9 cellular contexts compared by ENCODE assay signal in the genomic region with DNA sequence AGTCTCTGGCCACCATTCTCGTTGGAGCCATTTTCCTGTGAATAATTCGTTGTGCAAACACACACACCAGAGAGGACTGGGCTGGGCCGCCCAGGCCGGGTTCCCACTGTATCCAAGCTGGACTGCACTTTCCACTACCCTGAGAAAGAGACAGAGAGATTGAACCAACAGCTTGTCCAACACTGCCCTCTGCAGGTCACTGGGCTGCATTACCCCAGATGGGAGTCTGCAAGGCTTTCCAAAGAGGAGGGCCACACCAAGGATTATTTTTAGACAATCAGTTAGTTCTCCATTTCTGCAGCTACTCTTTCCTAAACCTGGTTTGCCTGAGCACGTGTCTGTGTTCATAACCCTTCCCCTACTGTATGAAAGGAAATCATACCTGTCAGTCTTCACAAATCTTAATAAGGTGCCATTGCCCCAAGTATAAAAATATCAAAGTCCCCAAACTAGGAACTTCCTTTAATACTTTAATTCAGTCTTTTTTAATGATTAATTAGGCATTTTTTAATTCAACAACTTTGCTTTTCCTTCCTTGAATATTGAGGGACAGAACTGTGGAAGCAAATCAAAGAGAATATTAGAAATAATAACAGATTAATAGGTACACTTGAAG. TPM values are rescaled to one million over a fixed set of nuclear protein-coding genes. Genes with fewer than 3 reads are reported as not detected.
A peak's percentile ranks its signal among the peaks of the same experiment; 100 is the strongest.
DNase-seq lines count a peak whose midpoint lies in the region; ATAC-seq and TF ChIP-seq lines count a peak whose summit lies in the region.
"Had no signal": no experiment of that assay in that cellular context is flagged by ENCODE, and none has a peak within 500 bp of the region (broad histone marks: within the 10 kb centered on the region; RNA-seq: fewer than 3 reads in every experiment).

No MANE protein-coding gene starts in this region.

- H2AFZ ChIP-seq in MM.1S (ENCODE audit: low read length): no peak overlapping the region

- peak overlapping the region; percentile 60 for H3K27ac Mint-ChIP-seq in osteocyte (ENCODE audit: unreplicated experiment)

- H3K9ac ChIP-seq in MM.1S (ENCODE audit: low read length): no peak overlapping the region

- H3K4me2 ChIP-seq in MM.1S (ENCODE audit: low read depth, low read length): no peak overlapping the region

- H3K27me3 Mint-ChIP-seq in osteocyte (ENCODE audit: unreplicated experiment): peaks cover 9% of the 10 kb centered on the region

- H3K9me3 ChIP-seq in MM.1S (replicated peaks; ENCODE audit: insufficient read depth, low read length) (no peaks in the 10 kb centered on the region), SJSA1 (replicated peaks) (no peaks in the 10 kb centered on the region), thoracic aorta (no peaks in the 10 kb centered on the region)

- H3K27ac ChIP-seq in MM.1S (ENCODE audit: low read length): no peak overlapping the region
- H3K27ac ChIP-seq in SJSA1: no peak overlapping the region
- H3K27ac ChIP-seq in thoracic aorta: peak overlapping the region; percentile 76 to 82

- no peaks in the 10 kb centered on the region for H3K36me3 Mint-ChIP-seq in osteocyte (ENCODE audit: unreplicated experiment)

- TF ChIP-seq CTCF in MM.1S (IDR thresholded peaks at IDR 0.05; ENCODE audit: low read length) (peak; percentile 94), osteocyte (IDR thresholded peaks at IDR 0.05) (peak; percentile 96), thoracic aorta (IDR thresholded peaks at IDR 0.05) (peak; percentile 97)

- no peak overlapping the region for H3K4me3 Mint-ChIP-seq in osteocyte (ENCODE audit: unreplicated experiment)

- H3F3A ChIP-seq in MM.1S (ENCODE audit: insufficient read depth, low read length): no peaks in the 10 kb centered on the region

- H3K4me1 ChIP-seq in MM.1S (ENCODE audit: low read length) (no peaks in the 10 kb centered on the region), SJSA1 (replicated peaks) (peaks cover 11% of the 10 kb centered on the region), thoracic aorta (ENCODE audit: control insufficient read depth in 1 of 2, low read depth in 2 of 2) (peaks cover 4 to 35% of the 10 kb centered on the region in 2 donors)

- no peaks in the 10 kb centered on the region for H3K79me2 ChIP-seq in MM.1S (ENCODE audit: low read length)

- no peaks in the 10 kb centered on the region for H4K20me1 ChIP-seq in MM.1S (ENCODE audit: insufficient read depth, low read length)

- no peak overlapping the region for H3K4me3 ChIP-seq in MM.1S (ENCODE audit: low read length)
- no peak overlapping the region for H3K4me3 ChIP-seq in SJSA1
- H3K4me3 ChIP-seq in thoracic aorta: no peak overlapping the region

- ATAC-seq in GM21576 (IDR thresholded peaks at IDR 0.05; ENCODE audit: unreplicated experiment): peak; percentile 86
- peak; percentile 76 for ATAC-seq in thoracic aorta (ENCODE audit: insufficient number of reproducible peaks, low FRiP score, low read depth)

- no peaks in the 10 kb centered on the region for H3K9me2 ChIP-seq in MM.1S (replicated peaks; ENCODE audit: insufficient read depth, low read length)

- H3K9me3 Mint-ChIP-seq in osteocyte (ENCODE audit: unreplicated experiment): no peaks in the 10 kb centered on the region

- H3K36me3 ChIP-seq in MM.1S (replicated peaks; ENCODE audit: insufficient read depth, low read length) (no peaks in the 10 kb centered on the region), SJSA1 (no peaks in the 10 kb centered on the region), thoracic aorta (no peaks in the 10 kb centered on the region)

- no peaks in the 10 kb centered on the region for H3K27me3 ChIP-seq in MM.1S (replicated peaks; ENCODE audit: insufficient read depth, low read length)
- H3K27me3 ChIP-seq in SJSA1 (replicated peaks): no peaks in the 10 kb centered on the region
- H3K27me3 ChIP-seq in thoracic aorta (replicated peaks; ENCODE audit: insufficient read depth): no peaks in the 10 kb centered on the region

- DNase-seq in COLO829 (ENCODE audit: low spot score) (peak; percentile 72), MM.1S (peak; percentile 69), SJSA1 (ENCODE audit: low read depth in 1 of 2, low spot score in 2 of 2) (peak; percentile 89 to 90), globus pallidus (ENCODE audit: low spot score) (peak; percentile 91), osteocyte (ENCODE audit: extremely low spot score, unreplicated experiment) (peak; percentile 95), thoracic aorta (ENCODE audit: low spot score) (peak; percentile 66)
- DNase-seq in activated gamma-delta T cell treated with anti-CD3 and anti-CD28 coated beads, Interleukin-2, amount 50 U/mL, for 16 hours (ENCODE audit: low read depth): peak; percentile 54

- peaks cover 26% of the 10 kb centered on the region for H3K4me1 Mint-ChIP-seq in osteocyte (ENCODE audit: unreplicated experiment)

RNA-seq across cellular contexts. Expression of gene FGF1, which starts 13.3 kb away (rescaled TPM):
- 15.5 and 36.7 TPM in 2 replicates for total RNA-seq in SJSA1 (2014; rRNA removed; shearing (Covaris generic))
- total RNA-seq in osteocyte: 0.73 and 1.5 TPM in 2 replicates
- total RNA-seq in thoracic aorta: 10 to 100 TPM; 11.4 to 56.7 TPM
- total RNA-seq: T-helper 2 cell treated with Interferon-gamma antibody and Interleukin-4, amounts not matched to agents 100 ng/mL and 5 ng/mL, for 36 hours had no signal

Comparison
In these comparisons a context has a peak if more than half of its experiments do, and no peak if none do; other contexts are left out.
1. H3K27ac ChIP-seq: peak in thoracic aorta (2 of 2); none in MM.1S (single experiment) and SJSA1 (single experiment).
2. Peak in every context shown above with its lines, with median percentiles within 50 percentile points of each other: DNase-seq and CTCF ChIP-seq.